Comparison of ENCODE assay signal across 12 cellular contexts in the genomic region with DNA sequence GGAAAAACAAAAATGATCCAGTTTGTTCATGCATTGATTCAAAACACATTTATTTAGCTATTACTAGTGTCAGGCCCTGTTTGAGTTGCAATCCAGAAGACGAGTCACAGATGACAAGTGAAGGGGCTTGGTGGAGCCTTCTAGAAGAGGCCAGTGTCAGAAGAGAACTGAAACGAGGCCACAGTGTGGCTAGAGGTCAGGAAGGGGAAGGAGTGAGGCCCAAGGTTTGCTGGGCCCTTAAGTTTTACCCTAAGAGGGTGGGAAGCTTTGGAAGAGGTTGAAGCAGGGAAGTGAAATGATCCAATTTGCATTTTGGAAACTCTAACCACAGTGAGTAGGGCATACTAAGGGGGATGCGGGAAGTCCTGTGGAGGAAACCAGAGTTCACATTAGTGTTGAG. TPM values are rescaled to one million over a fixed set of nuclear protein-coding genes. Genes with fewer than 3 reads are reported as not detected.
DNase-seq lines count a peak whose midpoint lies in the region; ATAC-seq and TF ChIP-seq lines count a peak whose summit lies in the region.
"Had no signal": no experiment of that assay in that cellular context is flagged by ENCODE, and none has a peak within 500 bp of the region (broad histone marks: within the 10 kb centered on the region; RNA-seq: fewer than 3 reads in every experiment).

No MANE protein-coding gene starts in this region.

- peaks cover 45% of the 10 kb centered on the region for H3K36me3 ChIP-seq in PC-3 (ENCODE audit: low read depth, low read length)

- no peak overlapping the region for H3K9ac ChIP-seq in PC-3 (ENCODE audit: low read length)

- no TSS peak for BruUV-seq in PC-3 (replicated peaks; lab: Mats Ljungman, UMichigan)

- H3K4me3 ChIP-seq in PC-3 (ENCODE audit: low read length), result no peak overlapping the region
- H3K4me3 ChIP-seq: HAP-1, heart right ventricle had no signal

- TF ChIP-seq POLR2A in GM18505 (IDR thresholded peaks at IDR 0.05; ENCODE audit: borderline replicate concordance, extremely low read depth, insufficient read depth, insufficient read length), result no peak

- H3K27ac ChIP-seq in PC-3 (ENCODE audit: low read length), result no peak overlapping the region
- H3K27ac ChIP-seq: heart right ventricle had no signal

- H3K4me1 ChIP-seq in PC-3 (ENCODE audit: insufficient read depth, low read length), result no peaks in the 10 kb centered on the region
- H3K4me1 ChIP-seq: HAP-1, heart right ventricle had no signal

- H3K4me1 Mint-ChIP-seq in activated T-helper 1 cell treated with anti-CD3 and anti-CD28 coated beads, Interleukin-12 subunit alpha, Interleukin-12 subunit beta, Interleukin-2, Interleukin-4 antibody, amounts not matched to agents 30 ng/mL and 10 ng/mL and 1 ng/mL, durations not matched to agents 14 hours and 24 hours and 36 hours (ENCODE audit: low read depth), result peaks cover 9% of the 10 kb centered on the region
- H3K4me1 Mint-ChIP-seq in activated CD4-positive, alpha-beta T cell treated with anti-CD3 and anti-CD28 coated beads, Interleukin-2, amount 10 ng/mL, durations not matched to agents 7 days and 5 days, result no peaks in the 10 kb centered on the region

- H3K9me3 ChIP-seq in PC-3 (ENCODE audit: low read length), result no peaks in the 10 kb centered on the region
- H3K9me3 ChIP-seq: HAP-1, heart right ventricle had no signal

- no peak for DNase-seq in activated T-helper 1 cell treated with anti-CD3 and anti-CD28 coated beads, Interleukin-12 subunit alpha, Interleukin-12 subunit beta, Interleukin-2, Interleukin-4 antibody, amounts not matched to agents 30 ng/mL and 10 ng/mL and 1 ng/mL, durations not matched to agents 14 hours and 24 hours and 36 hours (ENCODE audit: low spot score)
- DNase-seq in PC-3 (no peak), EL (no peak), Right ventricle myocardium superior (no peak)
- DNase-seq in activated CD4-positive, alpha-beta T cell treated with anti-CD3 and anti-CD28 coated beads, Interleukin-2, amount 10 ng/mL, durations not matched to agents 7 days and 5 days, result no peak
- DNase-seq: activated naive CD4-positive, alpha-beta T cell treated with Interleukin-2 at 50 U/mL for 16 hours; heart right ventricle had no signal

- CTCF ChIA-PET in PC-3 (lab: Charles Lee), result no interaction called here
- CTCF ChIA-PET in activated CD4-positive, alpha-beta T cell treated with anti-CD3 and anti-CD28 coated beads, Interleukin-2, amount 10 ng/mL, durations not matched to agents 7 days and 5 days (lab: Charles Lee), result no interaction called here

- no peaks in the 10 kb centered on the region for H3K79me2 ChIP-seq in PC-3 (ENCODE audit: low read length)

- ATAC-seq in GM18505 (IDR thresholded peaks at IDR 0.05; ENCODE audit: unreplicated experiment), result peak; percentile 75
- peak; percentile 59 for ATAC-seq in GM19467 (IDR thresholded peaks at IDR 0.05; ENCODE audit: unreplicated experiment)
- peak; percentile 93 for ATAC-seq in HG03039 (IDR thresholded peaks at IDR 0.05; ENCODE audit: unreplicated experiment)
- no peak for ATAC-seq in PC-3
- ATAC-seq in Right ventricle myocardium superior (ENCODE audit: poor library complexity), result no peak
- ATAC-seq: heart right ventricle had no signal

- no peak for TF ChIP-seq CTCF in PC-3 (conservative IDR thresholded peaks at IDR 0.05; ENCODE audit: low read depth, low read length)

- POLR2A ChIA-PET in PC-3 (lab: Charles Lee; ENCODE audit: unreplicated experiment), result no interaction called here
- POLR2A ChIA-PET in activated CD4-positive, alpha-beta T cell treated with anti-CD3 and anti-CD28 coated beads, Interleukin-2, amount 10 ng/mL, durations not matched to agents 7 days and 5 days (lab: Charles Lee), result no interaction called here

- H3K36me3 Mint-ChIP-seq in activated T-helper 1 cell treated with anti-CD3 and anti-CD28 coated beads, Interleukin-12 subunit alpha, Interleukin-12 subunit beta, Interleukin-2, Interleukin-4 antibody, amounts not matched to agents 30 ng/mL and 10 ng/mL and 1 ng/mL, durations not matched to agents 14 hours and 24 hours and 36 hours (ENCODE audit: low read depth), result peaks cover 41% of the 10 kb centered on the region
- H3K36me3 Mint-ChIP-seq in activated CD4-positive, alpha-beta T cell treated with anti-CD3 and anti-CD28 coated beads, Interleukin-2, amount 10 ng/mL, durations not matched to agents 7 days and 5 days (ENCODE audit: low read depth), result peaks cover 56% of the 10 kb centered on the region

- intact Hi-C loops in activated T-helper 1 cell treated with anti-CD3 and anti-CD28 coated beads, Interleukin-12 subunit alpha, Interleukin-12 subunit beta, Interleukin-2, Interleukin-4 antibody, amounts not matched to agents 30 ng/mL and 10 ng/mL and 1 ng/mL, durations not matched to agents 14 hours and 24 hours and 36 hours (cut with micrococcal nuclease), result no loop called here
- intact Hi-C loops in PC-3 (cut with micrococcal nuclease) (no loop called here), Right ventricle myocardium superior (cut with DNase I) (no loop called here)

- no peak overlapping the region for H2AFZ ChIP-seq in PC-3 (ENCODE audit: low read length)

- no peaks in the 10 kb centered on the region for H3K9me3 Mint-ChIP-seq in activated T-helper 1 cell treated with anti-CD3 and anti-CD28 coated beads, Interleukin-12 subunit alpha, Interleukin-12 subunit beta, Interleukin-2, Interleukin-4 antibody, amounts not matched to agents 30 ng/mL and 10 ng/mL and 1 ng/mL, durations not matched to agents 14 hours and 24 hours and 36 hours
- no peaks in the 10 kb centered on the region for H3K9me3 Mint-ChIP-seq in activated CD4-positive, alpha-beta T cell treated with anti-CD3 and anti-CD28 coated beads, Interleukin-2, amount 10 ng/mL, durations not matched to agents 7 days and 5 days
- H3K9me3 Mint-ChIP-seq: stimulated activated naive CD8-positive, alpha-beta T cell treated with anti-CD3 and anti-CD28 coated beads, Interleukin-15, Interleukin-2, amounts not matched to agents 100 ng/mL and 50 ng/mL, for 24 hours had no signal

- H3K9me2 ChIP-seq in PC-3 (replicated peaks; ENCODE audit: low read length), result no peaks in the 10 kb centered on the region

- no peak overlapping the region for H3K4me3 Mint-ChIP-seq in activated T-helper 1 cell treated with anti-CD3 and anti-CD28 coated beads, Interleukin-12 subunit alpha, Interleukin-12 subunit beta, Interleukin-2, Interleukin-4 antibody, amounts not matched to agents 30 ng/mL and 10 ng/mL and 1 ng/mL, durations not matched to agents 14 hours and 24 hours and 36 hours
- no peak overlapping the region for H3K4me3 Mint-ChIP-seq in activated CD4-positive, alpha-beta T cell treated with anti-CD3 and anti-CD28 coated beads, Interleukin-2, amount 10 ng/mL, durations not matched to agents 7 days and 5 days
- H3K4me3 Mint-ChIP-seq: stimulated activated naive CD8-positive, alpha-beta T cell treated with anti-CD3 and anti-CD28 coated beads, Interleukin-15, Interleukin-2, amounts not matched to agents 100 ng/mL and 50 ng/mL, for 24 hours had no signal

- H4K20me1 ChIP-seq in PC-3 (ENCODE audit: low read length), result no peaks in the 10 kb centered on the region

- H3K4me2 ChIP-seq in PC-3 (ENCODE audit: low read length), result no peak overlapping the region

- no peaks in the 10 kb centered on the region for H3F3A ChIP-seq in PC-3 (ENCODE audit: low read length, unreplicated experiment)

- no peaks in the 10 kb centered on the region for H3K27me3 ChIP-seq in PC-3 (ENCODE audit: low read length)
- H3K27me3 ChIP-seq: heart right ventricle had no signal

- peak overlapping the region; percentile 6 for H3K27ac Mint-ChIP-seq in activated T-helper 1 cell treated with anti-CD3 and anti-CD28 coated beads, Interleukin-12 subunit alpha, Interleukin-12 subunit beta, Interleukin-2, Interleukin-4 antibody, amounts not matched to agents 30 ng/mL and 10 ng/mL and 1 ng/mL, durations not matched to agents 14 hours and 24 hours and 36 hours
- no peak overlapping the region for H3K27ac Mint-ChIP-seq in activated CD4-positive, alpha-beta T cell treated with anti-CD3 and anti-CD28 coated beads, Interleukin-2, amount 10 ng/mL, durations not matched to agents 7 days and 5 days
- H3K27ac Mint-ChIP-seq: stimulated activated naive CD8-positive, alpha-beta T cell treated with anti-CD3 and anti-CD28 coated beads, Interleukin-15, Interleukin-2, amounts not matched to agents 100 ng/mL and 50 ng/mL, for 24 hours had no signal

- H3K27me3 Mint-ChIP-seq in activated T-helper 1 cell treated with anti-CD3 and anti-CD28 coated beads, Interleukin-12 subunit alpha, Interleukin-12 subunit beta, Interleukin-2, Interleukin-4 antibody, amounts not matched to agents 30 ng/mL and 10 ng/mL and 1 ng/mL, durations not matched to agents 14 hours and 24 hours and 36 hours (ENCODE audit: insufficient read depth), result no peaks in the 10 kb centered on the region
- H3K27me3 Mint-ChIP-seq in activated CD4-positive, alpha-beta T cell treated with anti-CD3 and anti-CD28 coated beads, Interleukin-2, amount 10 ng/mL, durations not matched to agents 7 days and 5 days, result no peaks in the 10 kb centered on the region
- H3K27me3 Mint-ChIP-seq: stimulated activated naive CD8-positive, alpha-beta T cell treated with anti-CD3 and anti-CD28 coated beads, Interleukin-15, Interleukin-2, amounts not matched to agents 100 ng/mL and 50 ng/mL, for 24 hours had no signal

RNA-seq across cellular contexts. Expression of gene TTK, which starts 25.0 kb away (rescaled TPM):
- total RNA-seq in activated T-helper 1 cell treated with anti-CD3 and anti-CD28 coated beads, Interleukin-12 subunit alpha, Interleukin-12 subunit beta, Interleukin-2, Interleukin-4 antibody, amounts not matched to agents 30 ng/mL and 10 ng/mL and 1 ng/mL, durations not matched to agents 14 hours and 24 hours and 36 hours, result 22.4 and 23.5 TPM in 2 replicates
- 38.9 and 39.0 TPM in 2 replicates for total RNA-seq in PC-3 (2014; rRNA removed)
- 10 to 100 TPM; 40.7 to 52.5 TPM for total RNA-seq in activated CD4-positive, alpha-beta T cell treated with anti-CD3 and anti-CD28 coated beads, Interleukin-2, amount 10 ng/mL, durations not matched to agents 7 days and 5 days
- total RNA-seq in Right ventricle myocardium superior, result 0.32 TPM

Comparison
In these comparisons a context has a peak if more than half of its experiments do, and no peak if none do; other contexts are left out.
1. ATAC-seq: peak in GM18505 (single experiment), GM19467 (single experiment) and HG03039 (single experiment); none in PC-3 (single experiment) and Right ventricle myocardium superior (single experiment).
2. RNA of gene TTK, which starts 25.0 kb away (total RNA-seq): 40.7 to 52.5 TPM in activated CD4-positive, alpha-beta T cell treated with anti-CD3 and anti-CD28 coated beads, Interleukin-2, amount 10 ng/mL, durations not matched to agents 7 days and 5 days, 38.9 to 39.0 TPM in PC-3 and 22.4 to 23.5 TPM in activated T-helper 1 cell treated with anti-CD3 and anti-CD28 coated beads, Interleukin-12 subunit alpha, Interleukin-12 subunit beta, Interleukin-2, Interleukin-4 antibody, amounts not matched to agents 30 ng/mL and 10 ng/mL and 1 ng/mL, durations not matched to agents 14 hours and 24 hours and 36 hours; 0.32 TPM in Right ventricle myocardium superior (single experiment); every median in the first group is over 10 times any median in the second.